In the genomic region with DNA sequence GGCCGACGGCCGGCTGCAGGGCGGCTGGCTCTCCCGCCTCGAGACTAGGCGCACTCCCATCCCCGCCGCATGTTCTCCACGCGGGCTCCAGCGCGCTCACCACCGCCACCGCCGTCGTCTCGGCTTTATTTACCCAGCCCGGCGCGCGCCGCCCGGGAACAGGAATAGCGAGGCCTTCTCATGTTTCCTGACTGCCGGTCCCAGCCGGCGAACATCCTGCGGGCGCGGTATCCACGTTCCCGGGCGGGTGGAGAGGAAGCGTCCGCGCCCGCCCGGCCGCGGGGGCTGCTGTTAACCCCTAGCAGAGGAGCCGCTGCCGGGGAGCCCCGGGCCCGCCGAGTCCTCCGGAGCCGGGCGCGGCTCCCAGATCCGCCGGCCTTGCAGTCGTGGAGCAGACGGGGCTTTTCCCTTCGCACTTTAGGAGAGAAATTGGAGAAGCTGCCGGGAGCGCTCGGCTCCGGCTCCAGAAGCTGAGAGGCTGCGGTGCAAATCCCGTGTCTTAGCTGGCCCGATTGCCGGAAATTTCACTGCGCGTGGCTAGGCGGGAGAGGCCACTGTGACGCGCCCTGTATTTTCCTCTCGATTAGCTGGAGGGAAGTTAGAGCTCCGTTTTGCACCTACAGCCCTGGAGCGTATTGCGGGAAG, we compare ENCODE assay signal across 9 cellular contexts. TPM values are rescaled to one million over a fixed set of nuclear protein-coding genes. Genes with fewer than 3 reads are reported as not detected.
DNase-seq lines count a peak whose midpoint lies in the region; ATAC-seq and TF ChIP-seq lines count a peak whose summit lies in the region.
"Had no signal": no experiment of that assay in that cellular context is flagged by ENCODE, and none has a peak within 500 bp of the region (broad histone marks: within the 10 kb centered on the region; RNA-seq: fewer than 3 reads in every experiment).

A gene with protein sequence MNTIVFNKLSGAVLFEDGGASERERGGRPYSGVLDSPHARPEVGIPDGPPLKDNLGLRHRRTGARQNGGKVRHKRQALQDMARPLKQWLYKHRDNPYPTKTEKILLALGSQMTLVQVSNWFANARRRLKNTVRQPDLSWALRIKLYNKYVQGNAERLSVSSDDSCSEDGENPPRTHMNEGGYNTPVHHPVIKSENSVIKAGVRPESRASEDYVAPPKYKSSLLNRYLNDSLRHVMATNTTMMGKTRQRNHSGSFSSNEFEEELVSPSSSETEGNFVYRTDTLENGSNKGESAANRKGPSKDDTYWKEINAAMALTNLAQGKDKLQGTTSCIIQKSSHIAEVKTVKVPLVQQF (minus strand): TSS at position 101 of the 645 bp plus-strand sequence. CDS start 2,404 bp downstream, outside the sequence.

- WGBS in thymus, result 2% methylated on average over 72 of the region's 72 CpGs

- H3K4me1 ChIP-seq in thymus (ENCODE audit: control insufficient read depth, insufficient read depth, low read length) (peaks cover 7% of the 10 kb centered on the region), BE2C (no peaks in the 10 kb centered on the region)

- no peak for TF ChIP-seq CTCF in GM13976 (IDR thresholded peaks at IDR 0.05; ENCODE audit: borderline replicate concordance, control extremely low read depth, extremely low read depth, insufficient read depth, missing control alignments)
- no peak for TF ChIP-seq CTCF in dorsolateral prefrontal cortex (IDR thresholded peaks at IDR 0.05 in 54 of 56, conservative IDR thresholded peaks at IDR 0.05 in 2 of 56; ENCODE audit: low read depth in 1 of 56, partially characterized antibody in 56 of 56)
- no peak for TF ChIP-seq CTCF in BE2C (IDR thresholded peaks at IDR 0.05; ENCODE audit: low read depth, low read length)

- H3K4me1 Mint-ChIP-seq in T-helper 17 cell, result peaks cover 28% of the 10 kb centered on the region

- ATAC-seq in T-helper 17 cell (no peak), GM18502 (IDR thresholded peaks at IDR 0.05; ENCODE audit: poor library complexity, unreplicated experiment) (no peak)
- ATAC-seq: Panc1 had no signal

- H3K27me3 Mint-ChIP-seq in T-helper 17 cell, result peaks cover 73% of the 10 kb centered on the region

- DNase-seq in GM13976 (ENCODE audit: low spot score) (peak; percentile 6), T-helper 17 cell (no peak), dorsolateral prefrontal cortex (peak in 6 of 10 donors; percentile 22 to 47 (median 42)), mucosa of gallbladder (ENCODE audit: low spot score) (peak; percentile 48), BE2C (no peak)
- no peak for DNase-seq in effector CD4-positive, alpha-beta T cell

- intact Hi-C loops in dorsolateral prefrontal cortex (cut with DNase I), result loop anchor here (10.0 kb wide), 1 partner anchor 429 kb away; no protein-coding TSS in a partner anchor

- peak within 1 kb of the TSS; percentile 3 to 76 (median 59) for H3K4me3 ChIP-seq in dorsolateral prefrontal cortex
- H3K4me3 ChIP-seq in thymus (ENCODE audit: low read length), result peak within 1 kb of the TSS; percentile 11
- H3K4me3 ChIP-seq in BE2C (ENCODE audit: low read depth, low read length), result no peak within 1 kb of the TSS

- in situ Hi-C loops in GM13976 (cut with MboI; ENCODE audit: low sequenced_read_pairs, unreplicated experiment), result no loop called here

- H3K27me3 ChIP-seq in dorsolateral prefrontal cortex (peaks cover 0 to 99% (median 66%) of the 10 kb centered on the region in 45 donors), thymus (ENCODE audit: control insufficient read depth, insufficient read depth) (peaks cover 66% of the 10 kb centered on the region), BE2C (peaks cover 78% of the 10 kb centered on the region)

- peaks cover 6% of the 10 kb centered on the region for H3K36me3 Mint-ChIP-seq in T-helper 17 cell (ENCODE audit: low read depth)

- H3K36me3 ChIP-seq in thymus (ENCODE audit: control insufficient read depth, insufficient read depth) (no peaks in the 10 kb centered on the region), BE2C (no peaks in the 10 kb centered on the region)

- H3K9me3 ChIP-seq in T-helper 17 cell (ENCODE audit: control insufficient read depth, low read length, poor library complexity, severe bottlenecking), result no peaks in the 10 kb centered on the region
- peaks cover 2% of the 10 kb centered on the region for H3K9me3 ChIP-seq in thymus (ENCODE audit: control insufficient read depth)
- no peaks in the 10 kb centered on the region for H3K9me3 ChIP-seq in BE2C

- peak within 1 kb of the TSS in 27 of 59 donors; percentile 4 to 89 (median 43) for H3K27ac ChIP-seq in dorsolateral prefrontal cortex
- H3K27ac ChIP-seq in thymus (ENCODE audit: low read depth), result no peak within 1 kb of the TSS

- peak within 1 kb of the TSS; percentile 88 for H3K4me3 Mint-ChIP-seq in T-helper 17 cell

- H3K27ac Mint-ChIP-seq in T-helper 17 cell, result peak within 1 kb of the TSS; percentile 41

RNA-seq across cellular contexts. Expression of the gene that starts here (rescaled TPM):
- total RNA-seq in T-helper 17 cell, result not detected
- total RNA-seq in dorsolateral prefrontal cortex, result 10 to 100 TPM in 56 of 120 experiments, 1 to 10 TPM in 64; 4.1 to 16.4 (median 9.8) TPM
- 5.2 TPM for total RNA-seq in mucosa of gallbladder
- 0.34 TPM for polyA plus RNA-seq in thymus
- polyA plus RNA-seq in BE2C (2012; ENCODE audit: insufficient read depth, insufficient read length, low read depth), result not detected

Comparison
In these comparisons a context has a peak if more than half of its experiments do, and no peak if none do; other contexts are left out.
1. DNase-seq: peak in GM13976 (single experiment), dorsolateral prefrontal cortex (6 of 10) and mucosa of gallbladder (single experiment); none in T-helper 17 cell (0 of 3), BE2C (single experiment) and effector CD4-positive, alpha-beta T cell (single experiment).